19 cellular contexts compared by ENCODE assay signal in genomic region chr7:77954773-77955562, GRCh38.
DNase-seq lines count a peak whose midpoint lies in the region; ATAC-seq and TF ChIP-seq lines count a peak whose summit lies in the region.
"Had no signal": no experiment of that assay in that cellular context is flagged by ENCODE, and none has a peak within 500 bp of the region (broad histone marks: within the 10 kb centered on the region; RNA-seq: fewer than 3 reads in every experiment).

No MANE protein-coding gene starts in this region.

- H3K9me3 ChIP-seq in mammary epithelial cell (replicated peaks; ENCODE audit: insufficient read depth, low read length), result no peaks in the 10 kb centered on the region
- no peaks in the 10 kb centered on the region for H3K9me3 ChIP-seq in breast epithelium
- H3K9me3 ChIP-seq in upper lobe of right lung, result no peaks in the 10 kb centered on the region
- H3K9me3 ChIP-seq in trophoblast cell (ENCODE audit: insufficient read depth, low read depth, low read length), result no peaks in the 10 kb centered on the region
- H3K9me3 ChIP-seq: thoracic aorta, vagina had no signal

- 82% methylated on average over 3 of the region's 3 CpGs for WGBS in mammary epithelial cell (ENCODE audit: low coverage, missing lambda C conversion rate)
- no CpG with 5 or more reads among the region's 3 CpGs for WGBS in trophoblast cell (ENCODE audit: extremely low coverage, insufficient coverage, insufficient read length)

- H3K4me2 ChIP-seq in mammary epithelial cell (ENCODE audit: insufficient read depth, low read depth, low read length) (no peak overlapping the region), trophoblast cell (ENCODE audit: low read length) (no peak overlapping the region)

- H4K8ac ChIP-seq in trophoblast cell (ENCODE audit: low read depth, low read length), result no peak overlapping the region

- no peaks in the 10 kb centered on the region for H4K20me1 ChIP-seq in mammary epithelial cell (ENCODE audit: insufficient read depth, low read length)

- no peak for DNase-seq in mammary epithelial cell
- DNase-seq in breast epithelium (ENCODE audit: low spot score in 2 of 2), result no peak
- DNase-seq in NCI-H128 (lab: John Stamatoyannopoulos, UW; ENCODE audit: unreplicated experiment), result peak; percentile 26
- peak; percentile 19 for DNase-seq in fibroblast of mammary gland (ENCODE audit: low read depth)
- no peak for DNase-seq in upper lobe of right lung
- DNase-seq in trophoblast cell, result no peak
- DNase-seq in T-helper 9 cell, result no peak
- DNase-seq in NCI-H1694 treated with DMSO at 0.1 percent for 48 hours (lab: John Stamatoyannopoulos, UW), result no peak
- DNase-seq: activated CD8-positive, alpha-beta T cell treated with anti-CD3 and anti-CD28 coated beads for 36 hours; central memory CD4-positive, alpha-beta T cell; glutamatergic neuron; H7; natural killer cell; NCI-H1436; NCI-H748 treated with DMSO at 0.1 percent for 48 hours; occipital lobe had no signal

- intact Hi-C loops in mammary epithelial cell (cut with micrococcal nuclease), result no loop called here
- intact Hi-C loops in breast epithelium (cut with DNase I; ENCODE audit: low total_unique reads), result loop anchor here (2.0 kb wide), 1 partner anchor 14 kb away; no protein-coding TSS in a partner anchor
- intact Hi-C loops in upper lobe of right lung (cut with DNase I), result no loop called here

- dilution Hi-C loops in mammary epithelial cell (cut with HindIII; ENCODE audit: low sequenced_read_pairs), result no loop called here

- H2BK120ac ChIP-seq in trophoblast cell (ENCODE audit: insufficient read depth, low read length, poor library complexity), result no peak overlapping the region

- no peak overlapping the region for H3K4me3 ChIP-seq in mammary epithelial cell (replicated peaks in 1 of 3; ENCODE audit: insufficient read depth in 1 of 3, low read depth in 2 of 3, low read length in 3 of 3)
- H3K4me3 ChIP-seq in breast epithelium, result no peak overlapping the region
- no peak overlapping the region for H3K4me3 ChIP-seq in fibroblast of mammary gland (ENCODE audit: control insufficient read depth, low read depth, low read length)
- H3K4me3 ChIP-seq in upper lobe of right lung, result no peak overlapping the region
- H3K4me3 ChIP-seq in trophoblast cell (ENCODE audit: low read depth, low read length), result no peak overlapping the region
- H3K4me3 ChIP-seq: SK-N-MC, thoracic aorta, vagina had no signal

- H2AK5ac ChIP-seq in trophoblast cell (ENCODE audit: low read length), result no peak overlapping the region

- TF ChIP-seq CTCF in mammary epithelial cell (conservative IDR thresholded peaks at IDR 0.05 in 1 of 2, IDR thresholded peaks at IDR 0.05 in 1 of 2; ENCODE audit: extremely low read depth in 1 of 2, insufficient read depth in 1 of 2, low read depth in 1 of 2, low read length in 2 of 2) (no peak), breast epithelium (IDR thresholded peaks at IDR 0.05) (no peak), fibroblast of mammary gland (conservative IDR thresholded peaks at IDR 0.05; ENCODE audit: control insufficient read depth, insufficient read depth, low read depth, low read length) (no peak), upper lobe of right lung (IDR thresholded peaks at IDR 0.05) (no peak)

- H4K12ac ChIP-seq in trophoblast cell (ENCODE audit: low read depth, low read length), result no peak overlapping the region

- no peak overlapping the region for H3K23ac ChIP-seq in trophoblast cell (ENCODE audit: low read length)

- no peak overlapping the region for H3K14ac ChIP-seq in trophoblast cell (ENCODE audit: low read length)

- BruUV-seq in mammary epithelial cell (replicated peaks; lab: Mats Ljungman, UMichigan), result TSS peak; percentile 7

- CTCF ChIA-PET in mammary epithelial cell (lab: Charles Lee; ENCODE audit: low non-redundant PET), result interaction anchor here (0.7 kb wide), 1 partner anchor 62 kb away, joined by 3 read pairs; no protein-coding TSS in a partner anchor

- in situ Hi-C loops in mammary epithelial cell (cut with MboI; ENCODE audit: low sequenced_read_pairs in 2 of 2), result no loop called here

- no peak overlapping the region for H2BK5ac ChIP-seq in trophoblast cell (ENCODE audit: low read depth, low read length, poor library complexity)

- peak; percentile 48 for ATAC-seq in upper lobe of right lung
- ATAC-seq: activated CD8-positive, alpha-beta T cell treated with anti-CD3 and anti-CD28 coated beads for 36 hours; natural killer cell had no signal

- H3K9ac ChIP-seq in mammary epithelial cell (ENCODE audit: insufficient read depth, low read length) (no peak overlapping the region), trophoblast cell (ENCODE audit: low read length) (no peak overlapping the region)

- TF ChIP-seq POLR2A in breast epithelium (IDR thresholded peaks at IDR 0.05), result no peak

- no peak overlapping the region for H4K91ac ChIP-seq in trophoblast cell (ENCODE audit: low read depth, low read length)

- H2AFZ ChIP-seq in mammary epithelial cell (ENCODE audit: low read depth, low read length), result no peak overlapping the region
- no peak overlapping the region for H2AFZ ChIP-seq in trophoblast cell (ENCODE audit: insufficient read depth, low read length, poor library complexity)

- H2BK12ac ChIP-seq in trophoblast cell (ENCODE audit: low read length), result no peak overlapping the region

- H3K27ac ChIP-seq in mammary epithelial cell (ENCODE audit: insufficient read depth, low read depth, low read length), result no peak overlapping the region
- no peak overlapping the region for H3K27ac ChIP-seq in breast epithelium
- no peak overlapping the region for H3K27ac ChIP-seq in upper lobe of right lung
- H3K27ac ChIP-seq in trophoblast cell (ENCODE audit: low read depth, low read length), result no peak overlapping the region
- H3K27ac ChIP-seq: SK-N-MC, thoracic aorta, vagina had no signal

- H3K4ac ChIP-seq in trophoblast cell (ENCODE audit: low read depth, low read length), result no peak overlapping the region

- H3K4me1 ChIP-seq in mammary epithelial cell (ENCODE audit: insufficient read depth, low read length) (no peaks in the 10 kb centered on the region), breast epithelium (no peaks in the 10 kb centered on the region), upper lobe of right lung (no peaks in the 10 kb centered on the region), trophoblast cell (ENCODE audit: control insufficient read depth in 1 of 2, insufficient read depth in 2 of 2, low read length in 2 of 2) (peaks cover 0 to 2% of the 10 kb centered on the region in 2 experiments)
- H3K4me1 ChIP-seq: vagina had no signal

- no peaks in the 10 kb centered on the region for H3K27me3 ChIP-seq in mammary epithelial cell (ENCODE audit: insufficient read depth, low read length)
- no peaks in the 10 kb centered on the region for H3K27me3 ChIP-seq in breast epithelium
- no peaks in the 10 kb centered on the region for H3K27me3 ChIP-seq in upper lobe of right lung
- no peaks in the 10 kb centered on the region for H3K27me3 ChIP-seq in trophoblast cell (ENCODE audit: insufficient read depth, low read length)
- H3K27me3 ChIP-seq: vagina had no signal

- H3K79me1 ChIP-seq in trophoblast cell (ENCODE audit: low read length), result no peaks in the 10 kb centered on the region

- no peaks in the 10 kb centered on the region for H3K36me3 ChIP-seq in mammary epithelial cell (ENCODE audit: insufficient read depth, low read length)
- H3K36me3 ChIP-seq in breast epithelium, result no peaks in the 10 kb centered on the region
- H3K36me3 ChIP-seq in upper lobe of right lung, result no peaks in the 10 kb centered on the region
- H3K36me3 ChIP-seq in trophoblast cell (ENCODE audit: control insufficient read depth in 1 of 2, insufficient read depth in 2 of 2, low read length in 2 of 2), result peaks cover 0 to 2% of the 10 kb centered on the region in 2 experiments
- H3K36me3 ChIP-seq: thoracic aorta, vagina had no signal

- H3K18ac ChIP-seq in trophoblast cell (ENCODE audit: low read length), result no peak overlapping the region

- H3K79me2 ChIP-seq in mammary epithelial cell (ENCODE audit: insufficient read depth, low read length), result no peaks in the 10 kb centered on the region
- no peaks in the 10 kb centered on the region for H3K79me2 ChIP-seq in trophoblast cell (ENCODE audit: control insufficient read depth, insufficient read depth, low read length, poor library complexity)

Comparison
In these comparisons a context has a peak if more than half of its experiments do, and no peak if none do; other contexts are left out.
1. DNase-seq: peak in NCI-H128 (single experiment) and fibroblast of mammary gland (single experiment); none in mammary epithelial cell (single experiment), breast epithelium (0 of 2), upper lobe of right lung (single experiment), trophoblast cell (0 of 2), T-helper 9 cell (single experiment) and NCI-H1694 treated with DMSO at 0.1 percent for 48 hours (single experiment).